ENCODE assay signal across 8 cellular contexts in the genomic region with DNA sequence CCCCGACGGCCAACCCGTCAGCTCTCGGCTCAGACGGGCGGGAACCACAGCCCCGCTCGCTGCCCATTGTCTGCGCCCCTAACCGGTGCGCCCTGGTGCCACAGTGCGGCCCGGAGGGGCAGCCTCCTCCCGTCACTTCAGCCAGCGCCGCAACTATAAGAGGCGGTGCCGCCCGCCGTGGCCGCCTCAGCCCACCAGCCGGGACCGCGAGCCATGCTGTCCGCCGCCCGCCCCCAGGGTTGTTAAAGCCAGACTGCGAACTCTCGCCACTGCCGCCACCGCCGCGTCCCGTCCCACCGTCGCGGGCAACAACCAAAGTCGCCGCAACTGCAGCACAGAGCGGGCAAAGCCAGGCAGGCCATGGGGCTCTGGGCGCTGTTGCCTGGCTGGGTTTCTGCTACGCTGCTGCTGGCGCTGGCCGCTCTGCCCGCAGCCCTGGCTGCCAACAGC. TPM values are rescaled to one million over a fixed set of nuclear protein-coding genes. Genes with fewer than 3 reads are reported as not detected.
A peak's percentile ranks its signal among the peaks of the same experiment; 100 is the strongest.
DNase-seq lines count a peak whose midpoint lies in the region; ATAC-seq, FAIRE-seq and TF ChIP-seq lines count a peak whose summit lies in the region.

A gene (plus strand): TSS at position 32 of the 450 bp plus-strand sequence. CDS start 329 bp downstream, at position 361.

- peak in 1 of 2 experiments; percentile 38 for DNase-seq in Caco-2
- no peak for DNase-seq in breast epithelium (ENCODE audit: low spot score in 2 of 2)
- DNase-seq in mesenteric fat pad (ENCODE audit: low spot score) = no peak
- no peak for DNase-seq in urothelium cell line (ENCODE audit: low spot score)
- DNase-seq in NCI-H345 (lab: John Stamatoyannopoulos, UW) = no peak

- H3K27ac Mint-ChIP-seq in Caco-2 (ENCODE audit: unreplicated experiment) = no peak within 1 kb of the TSS

- peaks cover 17% of the 10 kb centered on the region for H3K4me1 Mint-ChIP-seq in Caco-2 (ENCODE audit: low read depth, unreplicated experiment)

- H3K36me3 Mint-ChIP-seq in Caco-2 (ENCODE audit: insufficient read depth, unreplicated experiment) = peaks cover 17% of the 10 kb centered on the region

- H3K4me3 Mint-ChIP-seq in Caco-2 (ENCODE audit: unreplicated experiment) = peak within 1 kb of the TSS; percentile 80

- peak; percentile 13 for ATAC-seq in HG03354 (IDR thresholded peaks at IDR 0.05; ENCODE audit: poor library complexity, severe bottlenecking, unreplicated experiment)
- no peak for ATAC-seq in GM19395 (IDR thresholded peaks at IDR 0.05; ENCODE audit: unreplicated experiment)

- no peaks in the 10 kb centered on the region for H3K9me3 ChIP-seq in Caco-2
- no peaks in the 10 kb centered on the region for H3K9me3 ChIP-seq in breast epithelium
- H3K9me3 ChIP-seq in neural cell (ENCODE audit: low read length) = no peaks in the 10 kb centered on the region

- no peak within 1 kb of the TSS for H2AFZ ChIP-seq in neural cell (ENCODE audit: low read depth, low read length)

- no peak within 1 kb of the TSS for H3K9ac ChIP-seq in neural cell (ENCODE audit: low read length)

- H3K4me2 ChIP-seq in neural cell (ENCODE audit: low read length) = no peak within 1 kb of the TSS

- H3K27me3 Mint-ChIP-seq in Caco-2 (ENCODE audit: insufficient read depth, unreplicated experiment) = peaks cover 23% of the 10 kb centered on the region

- peaks cover 14% of the 10 kb centered on the region for H3K27me3 ChIP-seq in Caco-2 (replicated peaks; ENCODE audit: control insufficient read depth, insufficient read depth, low read length)
- H3K27me3 ChIP-seq in breast epithelium = peaks cover 3 to 66% of the 10 kb centered on the region in 2 donors
- peaks cover 99% of the 10 kb centered on the region for H3K27me3 ChIP-seq in neural cell (ENCODE audit: insufficient read depth, low read depth, low read length)

- no peak for TF ChIP-seq POLR2A in breast epithelium (IDR thresholded peaks at IDR 0.05)

- TF ChIP-seq RAD21 in neural cell (conservative IDR thresholded peaks at IDR 0.05) = no peak

- H3F3A ChIP-seq in neural cell (ENCODE audit: insufficient read depth, low read length, poor library complexity, severe bottlenecking) = no peaks in the 10 kb centered on the region

- H3K4me3 ChIP-seq in Caco-2 (ENCODE audit: low read depth, low read length) = peak within 1 kb of the TSS; percentile 48
- peak within 1 kb of the TSS; percentile 36 to 66 (median 42) for H3K4me3 ChIP-seq in breast epithelium
- peak within 1 kb of the TSS; percentile 10 for H3K4me3 ChIP-seq in neural cell (ENCODE audit: low read length)

- H3K79me2 ChIP-seq in neural cell (replicated peaks; ENCODE audit: insufficient read depth, low read length) = no peaks in the 10 kb centered on the region

- FAIRE-seq in urothelium cell line (lab: Jason Lieb, UNC) = no peak

- H3K9me3 Mint-ChIP-seq in Caco-2 (ENCODE audit: unreplicated experiment) = no peaks in the 10 kb centered on the region

- CTCF ChIA-PET in Caco-2 (lab: Charles Lee) = interaction anchor here (0.8 to 7.8 kb wide), 11 partner anchors 10 to 110 kb away, joined by 3 to 90 read pairs (median 4); a partner anchor contains a TSS

- H3K4me1 ChIP-seq in Caco-2 = peaks cover 23% of the 10 kb centered on the region
- peaks cover 18 to 32% of the 10 kb centered on the region in 2 donors for H3K4me1 ChIP-seq in breast epithelium

- H3K27ac ChIP-seq in breast epithelium (no peak within 1 kb of the TSS), neural cell (ENCODE audit: low read length) (no peak within 1 kb of the TSS)

- no TSS peak for BruUV-seq in Caco-2 (replicated peaks; lab: Mats Ljungman, UMichigan)

- POLR2A ChIA-PET in Caco-2 (lab: Charles Lee) = interaction anchor here (1.1 kb wide), 1 partner anchor 21 kb away, joined by 4 read pairs; a partner anchor contains a TSS

- no peak for TF ChIP-seq CTCF in Caco-2 (IDR thresholded peaks at IDR 0.05; ENCODE audit: insufficient read depth in 1 of 2, low read depth in 1 of 2, low read length in 1 of 2, severe bottlenecking in 1 of 2, unreplicated experiment in 1 of 2)
- TF ChIP-seq CTCF in breast epithelium (IDR thresholded peaks at IDR 0.05) = no peak
- no peak for TF ChIP-seq CTCF in neural cell (IDR thresholded peaks at IDR 0.05; ENCODE audit: poor library complexity, severe bottlenecking)

- no peak for TF ChIP-seq EP300 in neural cell (conservative IDR thresholded peaks at IDR 0.05; ENCODE audit: poor library complexity, severe bottlenecking)

- H3K36me3 ChIP-seq in Caco-2 (ENCODE audit: control insufficient read depth, insufficient read depth, low read length) (no peaks in the 10 kb centered on the region), breast epithelium (no peaks in the 10 kb centered on the region), neural cell (ENCODE audit: insufficient read depth, low read length) (no peaks in the 10 kb centered on the region)

- H4K20me1 ChIP-seq in neural cell (ENCODE audit: insufficient read depth) = no peaks in the 10 kb centered on the region

- intact Hi-C loops in Caco-2 (cut with micrococcal nuclease; ENCODE audit: unreplicated experiment) = loop anchor here (2.0 to 5.0 kb wide), 3 partner anchors 22 to 126 kb away; a partner anchor contains a TSS
- intact Hi-C loops in breast epithelium (cut with DNase I; ENCODE audit: low total_unique reads) = no loop called here

- H3K9me2 ChIP-seq in neural cell (ENCODE audit: insufficient read depth, low read length) = no peaks in the 10 kb centered on the region

TF ChIP-seq in neural cell, 6 proteins besides CTCF, POLR2A, EP300 and RAD21:
- no peak for TF ChIP-seq SMC3 (conservative IDR thresholded peaks at IDR 0.05; ENCODE audit: poor library complexity)
- TF ChIP-seq MXI1 (conservative IDR thresholded peaks at IDR 0.05; ENCODE audit: poor library complexity, severe bottlenecking) = no peak
- no peak for TF ChIP-seq POLR2AphosphoS5 (IDR thresholded peaks at IDR 0.05)
- no peak for TF ChIP-seq EZH2 (IDR thresholded peaks at IDR 0.05; ENCODE audit: borderline replicate concordance, insufficient read depth, low read length, poor library complexity, severe bottlenecking)
- TF ChIP-seq, protein P1, sequence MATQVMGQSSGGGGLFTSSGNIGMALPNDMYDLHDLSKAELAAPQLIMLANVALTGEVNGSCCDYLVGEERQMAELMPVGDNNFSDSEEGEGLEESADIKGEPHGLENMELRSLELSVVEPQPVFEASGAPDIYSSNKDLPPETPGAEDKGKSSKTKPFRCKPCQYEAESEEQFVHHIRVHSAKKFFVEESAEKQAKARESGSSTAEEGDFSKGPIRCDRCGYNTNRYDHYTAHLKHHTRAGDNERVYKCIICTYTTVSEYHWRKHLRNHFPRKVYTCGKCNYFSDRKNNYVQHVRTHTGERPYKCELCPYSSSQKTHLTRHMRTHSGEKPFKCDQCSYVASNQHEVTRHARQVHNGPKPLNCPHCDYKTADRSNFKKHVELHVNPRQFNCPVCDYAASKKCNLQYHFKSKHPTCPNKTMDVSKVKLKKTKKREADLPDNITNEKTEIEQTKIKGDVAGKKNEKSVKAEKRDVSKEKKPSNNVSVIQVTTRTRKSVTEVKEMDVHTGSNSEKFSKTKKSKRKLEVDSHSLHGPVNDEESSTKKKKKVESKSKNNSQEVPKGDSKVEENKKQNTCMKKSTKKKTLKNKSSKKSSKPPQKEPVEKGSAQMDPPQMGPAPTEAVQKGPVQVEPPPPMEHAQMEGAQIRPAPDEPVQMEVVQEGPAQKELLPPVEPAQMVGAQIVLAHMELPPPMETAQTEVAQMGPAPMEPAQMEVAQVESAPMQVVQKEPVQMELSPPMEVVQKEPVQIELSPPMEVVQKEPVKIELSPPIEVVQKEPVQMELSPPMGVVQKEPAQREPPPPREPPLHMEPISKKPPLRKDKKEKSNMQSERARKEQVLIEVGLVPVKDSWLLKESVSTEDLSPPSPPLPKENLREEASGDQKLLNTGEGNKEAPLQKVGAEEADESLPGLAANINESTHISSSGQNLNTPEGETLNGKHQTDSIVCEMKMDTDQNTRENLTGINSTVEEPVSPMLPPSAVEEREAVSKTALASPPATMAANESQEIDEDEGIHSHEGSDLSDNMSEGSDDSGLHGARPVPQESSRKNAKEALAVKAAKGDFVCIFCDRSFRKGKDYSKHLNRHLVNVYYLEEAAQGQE (IDR thresholded peaks at IDR 0.05; ENCODE audit: borderline replicate concordance) = no peak
- no peak for TF ChIP-seq TAF1 (IDR thresholded peaks at IDR 0.05; ENCODE audit: low read depth)
TF ChIP-seq in neural cell: peak in this region for 0.

RNA-seq across cellular contexts. Expression of the gene that starts here (rescaled TPM):
- total RNA-seq in Caco-2 (2022) (0.63 TPM in 1 of 2 replicates, not detected in the other), breast epithelium (not detected), mesenteric fat pad (not detected)
- polyA plus RNA-seq in neural cell = not detected in 2 replicates
- not detected in 2 replicates for polyA minus RNA-seq in neural cell
